8 cellular contexts compared by ENCODE assay signal in the genomic region with DNA sequence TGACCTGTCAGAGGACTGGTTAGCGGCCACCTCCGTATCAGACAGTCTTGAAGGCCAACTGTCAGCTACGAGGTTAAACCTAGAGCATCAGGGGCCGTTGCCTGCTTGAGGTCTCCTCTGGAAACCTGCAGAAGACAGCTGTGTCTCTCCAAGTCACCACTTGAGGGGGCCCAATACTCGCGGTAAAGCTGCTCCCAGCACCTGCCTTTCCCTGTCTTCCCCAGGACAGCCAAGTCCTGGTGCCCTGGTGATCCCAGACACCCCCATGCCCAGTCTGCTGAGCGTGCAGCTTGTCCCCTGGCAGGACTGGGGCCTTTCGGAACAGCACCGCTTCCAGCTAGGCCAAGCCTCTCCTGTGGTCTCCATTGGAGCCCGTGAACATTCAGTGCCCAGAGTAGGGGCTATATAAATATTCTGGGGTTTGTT.
DNase-seq lines count a peak whose midpoint lies in the region; ATAC-seq and TF ChIP-seq lines count a peak whose summit lies in the region.

No MANE protein-coding gene starts in this region.

- no peaks in the 10 kb centered on the region for H4K20me1 ChIP-seq in Loucy (ENCODE audit: insufficient read depth, low read length, poor library complexity, severe bottlenecking)

- no peak overlapping the region for H3K4me3 ChIP-seq in Loucy (ENCODE audit: low read length, poor library complexity, severe bottlenecking)
- H3K4me3 ChIP-seq in Peyer's patch, result no peak overlapping the region
- H3K4me3 ChIP-seq in upper lobe of right lung, result no peak overlapping the region

- no peak overlapping the region for H2AFZ ChIP-seq in Loucy (ENCODE audit: low read length)

- intact Hi-C loops in upper lobe of right lung (cut with DNase I), result no loop called here

- H3F3A ChIP-seq in Loucy (ENCODE audit: low read depth), result no peaks in the 10 kb centered on the region

- H3K36me3 ChIP-seq in Loucy (ENCODE audit: insufficient read depth, low read length) (no peaks in the 10 kb centered on the region), Peyer's patch (no peaks in the 10 kb centered on the region), upper lobe of right lung (no peaks in the 10 kb centered on the region)

- H3K27ac ChIP-seq in Peyer's patch (no peak overlapping the region), upper lobe of right lung (no peak overlapping the region)

- peak; percentile 30 for DNase-seq in DMS79 (lab: John Stamatoyannopoulos, UW)
- peak; percentile 39 to 79 (median 67) for DNase-seq in Peyer's patch
- peak; percentile 37 for DNase-seq in activated effector memory CD4-positive, alpha-beta T cell treated with Interleukin-2 at 50 U/mL for 16 hours
- DNase-seq in foreskin melanocyte, result peak; percentile 52
- DNase-seq in nucleus accumbens (lab: John Stamatoyannopoulos, UW), result peak in 53 of 56 donors; percentile 19 to 88 (median 73)
- DNase-seq in upper lobe of right lung, result peak; percentile 80

- H3K79me2 ChIP-seq in Loucy (ENCODE audit: insufficient read depth, low read length), result no peaks in the 10 kb centered on the region

- H3K9ac ChIP-seq in Loucy (ENCODE audit: low read depth, low read length, poor library complexity, severe bottlenecking), result no peak overlapping the region

- TF ChIP-seq CTCF in Loucy (conservative IDR thresholded peaks at IDR 0.05; ENCODE audit: low read length), result peak; percentile 84
- TF ChIP-seq CTCF in Peyer's patch (IDR thresholded peaks at IDR 0.05), result peak in 5 of 6 experiments; percentile 49 to 76 (median 68)
- peak; percentile 75 for TF ChIP-seq CTCF in upper lobe of right lung (IDR thresholded peaks at IDR 0.05)

- H3K9me3 ChIP-seq in Loucy (ENCODE audit: insufficient read depth, low read depth, low read length) (no peaks in the 10 kb centered on the region), Peyer's patch (no peaks in the 10 kb centered on the region), upper lobe of right lung (no peaks in the 10 kb centered on the region)

- H3K9me2 ChIP-seq in Loucy (replicated peaks; ENCODE audit: low read depth, low read length), result no peaks in the 10 kb centered on the region

- TF ChIP-seq POLR2A in Peyer's patch (IDR thresholded peaks at IDR 0.05), result no peak

- H3K4me1 ChIP-seq in Loucy (ENCODE audit: insufficient read depth, low read length, poor library complexity, severe bottlenecking) (no peaks in the 10 kb centered on the region), Peyer's patch (no peaks in the 10 kb centered on the region), upper lobe of right lung (no peaks in the 10 kb centered on the region)

- H3K27me3 ChIP-seq in Loucy (ENCODE audit: insufficient read depth, low read length, poor library complexity, severe bottlenecking) (no peaks in the 10 kb centered on the region), Peyer's patch (no peaks in the 10 kb centered on the region), upper lobe of right lung (no peaks in the 10 kb centered on the region)

- H3K4me2 ChIP-seq in Loucy (ENCODE audit: low read depth, low read length, poor library complexity, severe bottlenecking), result no peak overlapping the region

- ATAC-seq in upper lobe of right lung, result peak; percentile 86
- ATAC-seq in HG02884 (IDR thresholded peaks at IDR 0.05; ENCODE audit: unreplicated experiment), result no peak

Comparison
In these comparisons a context has a peak if more than half of its experiments do, and no peak if none do; other contexts are left out.
1. DNase-seq: peak in every context shown above with its lines; median percentile 80 in upper lobe of right lung; 73 in nucleus accumbens; 67 in Peyer's patch; 52 in foreskin melanocyte; 37 in activated effector memory CD4-positive, alpha-beta T cell treated with Interleukin-2 at 50 U/mL for 16 hours; 30 in DMS79.